Comparison of ENCODE assay signal across 24 cellular contexts in genomic region chr17:530851-531250, GRCh38.
"Had no signal": no experiment of that assay in that cellular context is flagged by ENCODE, and none has a peak within 500 bp of the region (broad histone marks: within the 10 kb centered on the region; RNA-seq: fewer than 3 reads in every experiment).

No MANE protein-coding gene starts in this region.

- FAIRE-seq: frontal cortex, keratinocyte, small intestine had no signal

- H3K27me3 Mint-ChIP-seq: activated CD8-positive, alpha-beta T cell treated with anti-CD3 and anti-CD28 coated beads for 36 hours; activated T-helper 17 cell treated with anti-CD3 and anti-CD28 coated beads, Interleukin-2, amount 50 U/mL, for 72 hours; naive thymus-derived CD8-positive, alpha-beta T cell; stimulated activated naive CD8-positive, alpha-beta T cell treated with anti-CD3 and anti-CD28 coated beads, Interleukin-15, Interleukin-2, amounts not matched to agents 100 ng/mL and 50 ng/mL, for 24 hours; type B pancreatic cell had no signal

- ATAC-seq: activated CD8-positive, alpha-beta T cell treated with anti-CD3 and anti-CD28 coated beads for 36 hours; activated naive CD4-positive, alpha-beta T cell treated with anti-CD3 and anti-CD28 coated beads, Interleukin-2, amount 50 U/mL, for 72 hours; activated T-cell treated with anti-CD3 and anti-CD28 coated beads, Interleukin-2, amount 50 U/mL, for 4 hours; activated T-helper 17 cell treated with anti-CD3 and anti-CD28 coated beads, Interleukin-2, amount 50 U/mL, for 72 hours; left cardiac atrium; naive thymus-derived CD8-positive, alpha-beta T cell; sciatic nerve; stimulated activated effector memory CD8-positive, alpha-beta T cell treated with anti-CD3 and anti-CD28 coated beads, Interleukin-12 subunit alpha, Interleukin-12 subunit beta, amount 100 ng/mL, for 72 hours had no signal

- H3K27ac Mint-ChIP-seq: activated CD8-positive, alpha-beta T cell treated with anti-CD3 and anti-CD28 coated beads for 36 hours; activated T-helper 17 cell treated with anti-CD3 and anti-CD28 coated beads, Interleukin-2, amount 50 U/mL, for 72 hours; mesothelial cell of epicardium; naive thymus-derived CD8-positive, alpha-beta T cell; stimulated activated effector memory CD8-positive, alpha-beta T cell treated with anti-CD3 and anti-CD28 coated beads, Interleukin-12 subunit alpha, Interleukin-12 subunit beta, amount 100 ng/mL, for 72 hours; stimulated activated naive CD8-positive, alpha-beta T cell treated with anti-CD3 and anti-CD28 coated beads, Interleukin-15, Interleukin-2, amounts not matched to agents 100 ng/mL and 50 ng/mL, for 24 hours; type B pancreatic cell had no signal

- H3K4me3 Mint-ChIP-seq: activated CD8-positive, alpha-beta T cell treated with anti-CD3 and anti-CD28 coated beads for 36 hours; activated T-cell treated with anti-CD3 and anti-CD28 coated beads, Interleukin-2, amount 50 U/mL, for 4 hours; activated T-helper 17 cell treated with anti-CD3 and anti-CD28 coated beads, Interleukin-2, amount 50 U/mL, for 72 hours; mesothelial cell of epicardium; naive thymus-derived CD8-positive, alpha-beta T cell; stimulated activated effector memory CD8-positive, alpha-beta T cell treated with anti-CD3 and anti-CD28 coated beads, Interleukin-12 subunit alpha, Interleukin-12 subunit beta, amount 100 ng/mL, for 72 hours; stimulated activated naive CD8-positive, alpha-beta T cell treated with anti-CD3 and anti-CD28 coated beads, Interleukin-15, Interleukin-2, amounts not matched to agents 100 ng/mL and 50 ng/mL, for 24 hours; type B pancreatic cell had no signal

- H3K9me3 Mint-ChIP-seq: activated CD8-positive, alpha-beta T cell treated with anti-CD3 and anti-CD28 coated beads for 36 hours; activated naive CD4-positive, alpha-beta T cell treated with anti-CD3 and anti-CD28 coated beads, Interleukin-2, amount 50 U/mL, for 72 hours; activated T-cell treated with anti-CD3 and anti-CD28 coated beads, Interleukin-2, amount 50 U/mL, for 4 hours; activated T-helper 17 cell treated with anti-CD3 and anti-CD28 coated beads, Interleukin-2, amount 50 U/mL, for 72 hours; mesothelial cell of epicardium; naive thymus-derived CD8-positive, alpha-beta T cell; stimulated activated effector memory CD8-positive, alpha-beta T cell treated with anti-CD3 and anti-CD28 coated beads, Interleukin-12 subunit alpha, Interleukin-12 subunit beta, amount 100 ng/mL, for 72 hours; type B pancreatic cell had no signal

- DNase-seq: activated CD4-positive, alpha-beta T cell treated with anti-CD3 and anti-CD28 coated beads, Interleukin-2, amount 50 U/mL, for 1 hour; activated CD8-positive, alpha-beta T cell treated with anti-CD3 and anti-CD28 coated beads for 36 hours; activated gamma-delta T cell treated with Interleukin-2 at 50 U/mL for 16 hours; activated T-cell treated with anti-CD3 and anti-CD28 coated beads, Interleukin-2, amount 50 U/mL, for 4 hours; anterior cingulate cortex; cerebellar nuclear complex; colonic mucosa; dorsolateral prefrontal cortex; effector memory CD4-positive, alpha-beta T cell; left cardiac atrium; naive thymus-derived CD8-positive, alpha-beta T cell; small intestine; stimulated activated CD4-positive, alpha-beta T cell treated with anti-CD3 and anti-CD28 coated beads, Interleukin-4, amount 100 ng/mL, for 24 hours; T-helper 2 cell; uterus had no signal
